ENCODE assay signal across 1 cellular context in the genomic region with DNA sequence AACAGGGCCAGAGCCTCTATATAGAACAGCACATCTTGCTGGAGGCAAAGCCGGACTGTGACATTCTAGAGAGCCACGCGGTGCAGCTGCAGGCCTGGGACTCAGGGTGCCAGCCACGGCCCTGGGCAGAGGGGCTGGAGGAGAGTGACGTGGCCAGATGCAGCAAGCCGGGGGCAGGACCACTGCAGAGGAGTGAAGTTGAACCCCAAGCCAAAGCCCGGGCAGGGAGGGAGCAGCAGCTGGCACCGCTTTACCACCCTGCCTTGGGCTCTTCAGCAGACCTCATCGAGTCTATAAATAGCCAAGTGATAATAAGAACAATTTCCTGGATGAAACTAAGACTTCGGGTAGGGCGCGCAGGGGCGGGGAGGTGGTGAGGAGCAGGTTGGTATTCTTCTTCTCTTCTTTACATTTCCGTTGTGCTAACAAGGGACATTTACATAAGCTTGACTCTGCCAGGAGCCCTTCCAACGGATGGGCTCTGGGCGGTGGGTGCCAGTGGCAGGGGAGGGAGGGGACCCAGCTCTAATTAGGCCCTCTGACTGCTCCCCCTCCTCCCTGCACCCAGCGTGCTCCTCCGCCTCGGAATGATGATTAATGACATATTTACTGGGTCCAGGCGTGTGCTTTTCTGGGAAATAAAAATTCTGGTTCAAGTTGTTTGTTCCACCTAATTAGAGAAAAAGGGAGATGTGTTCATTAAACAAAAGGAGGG.
TF ChIP-seq lines count a peak whose summit lies in the region.

No MANE protein-coding gene starts in this region.

TF ChIP-seq in WTC11, 78 proteins besides CTCF, POLR2A, EP300 and RAD21 (continued from another document):
- TF ChIP-seq, protein P1, sequence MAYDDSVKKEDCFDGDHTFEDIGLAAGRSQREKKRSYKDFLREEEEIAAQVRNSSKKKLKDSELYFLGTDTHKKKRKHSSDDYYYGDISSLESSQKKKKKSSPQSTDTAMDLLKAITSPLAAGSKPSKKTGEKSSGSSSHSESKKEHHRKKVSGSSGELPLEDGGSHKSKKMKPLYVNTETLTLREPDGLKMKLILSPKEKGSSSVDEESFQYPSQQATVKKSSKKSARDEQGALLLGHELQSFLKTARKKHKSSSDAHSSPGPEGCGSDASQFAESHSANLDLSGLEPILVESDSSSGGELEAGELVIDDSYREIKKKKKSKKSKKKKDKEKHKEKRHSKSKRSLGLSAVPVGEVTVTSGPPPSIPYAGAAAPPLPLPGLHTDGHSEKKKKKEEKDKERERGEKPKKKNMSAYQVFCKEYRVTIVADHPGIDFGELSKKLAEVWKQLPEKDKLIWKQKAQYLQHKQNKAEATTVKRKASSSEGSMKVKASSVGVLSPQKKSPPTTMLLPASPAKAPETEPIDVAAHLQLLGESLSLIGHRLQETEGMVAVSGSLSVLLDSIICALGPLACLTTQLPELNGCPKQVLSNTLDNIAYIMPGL (CRISPR knock-in tag; IDR thresholded peaks at IDR 0.05), result no peak
- TF ChIP-seq FOXJ3 (CRISPR knock-in tag; IDR thresholded peaks at IDR 0.05; ENCODE audit: borderline replicate concordance), result no peak
- TF ChIP-seq NR2C2 (CRISPR knock-in tag; IDR thresholded peaks at IDR 0.05), result no peak
- TF ChIP-seq OVOL2 (CRISPR knock-in tag; IDR thresholded peaks at IDR 0.05; ENCODE audit: borderline replicate concordance), result no peak
- TF ChIP-seq MYBL2 (CRISPR knock-in tag; IDR thresholded peaks at IDR 0.05), result no peak
- TF ChIP-seq, protein P2, sequence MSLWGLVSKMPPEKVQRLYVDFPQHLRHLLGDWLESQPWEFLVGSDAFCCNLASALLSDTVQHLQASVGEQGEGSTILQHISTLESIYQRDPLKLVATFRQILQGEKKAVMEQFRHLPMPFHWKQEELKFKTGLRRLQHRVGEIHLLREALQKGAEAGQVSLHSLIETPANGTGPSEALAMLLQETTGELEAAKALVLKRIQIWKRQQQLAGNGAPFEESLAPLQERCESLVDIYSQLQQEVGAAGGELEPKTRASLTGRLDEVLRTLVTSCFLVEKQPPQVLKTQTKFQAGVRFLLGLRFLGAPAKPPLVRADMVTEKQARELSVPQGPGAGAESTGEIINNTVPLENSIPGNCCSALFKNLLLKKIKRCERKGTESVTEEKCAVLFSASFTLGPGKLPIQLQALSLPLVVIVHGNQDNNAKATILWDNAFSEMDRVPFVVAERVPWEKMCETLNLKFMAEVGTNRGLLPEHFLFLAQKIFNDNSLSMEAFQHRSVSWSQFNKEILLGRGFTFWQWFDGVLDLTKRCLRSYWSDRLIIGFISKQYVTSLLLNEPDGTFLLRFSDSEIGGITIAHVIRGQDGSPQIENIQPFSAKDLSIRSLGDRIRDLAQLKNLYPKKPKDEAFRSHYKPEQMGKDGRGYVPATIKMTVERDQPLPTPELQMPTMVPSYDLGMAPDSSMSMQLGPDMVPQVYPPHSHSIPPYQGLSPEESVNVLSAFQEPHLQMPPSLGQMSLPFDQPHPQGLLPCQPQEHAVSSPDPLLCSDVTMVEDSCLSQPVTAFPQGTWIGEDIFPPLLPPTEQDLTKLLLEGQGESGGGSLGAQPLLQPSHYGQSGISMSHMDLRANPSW (CRISPR knock-in tag; conservative IDR thresholded peaks at IDR 0.05; ENCODE audit: low read depth), result no peak
- no peak for TF ChIP-seq MLX (CRISPR knock-in tag; IDR thresholded peaks at IDR 0.05)
- no peak for TF ChIP-seq TCF7 (CRISPR knock-in tag; IDR thresholded peaks at IDR 0.05; ENCODE audit: low read depth)
- TF ChIP-seq, protein P3, sequence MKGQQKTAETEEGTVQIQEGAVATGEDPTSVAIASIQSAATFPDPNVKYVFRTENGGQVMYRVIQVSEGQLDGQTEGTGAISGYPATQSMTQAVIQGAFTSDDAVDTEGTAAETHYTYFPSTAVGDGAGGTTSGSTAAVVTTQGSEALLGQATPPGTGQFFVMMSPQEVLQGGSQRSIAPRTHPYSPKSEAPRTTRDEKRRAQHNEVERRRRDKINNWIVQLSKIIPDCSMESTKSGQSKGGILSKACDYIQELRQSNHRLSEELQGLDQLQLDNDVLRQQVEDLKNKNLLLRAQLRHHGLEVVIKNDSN (CRISPR knock-in tag; IDR thresholded peaks at IDR 0.05), result no peak
- no peak for TF ChIP-seq ZNF219 (CRISPR knock-in tag; IDR thresholded peaks at IDR 0.05; ENCODE audit: borderline replicate concordance)
- no peak for TF ChIP-seq AR (CRISPR knock-in tag; IDR thresholded peaks at IDR 0.05)
- no peak for TF ChIP-seq MAX (CRISPR knock-in tag; IDR thresholded peaks at IDR 0.05)
- TF ChIP-seq, protein P4, sequence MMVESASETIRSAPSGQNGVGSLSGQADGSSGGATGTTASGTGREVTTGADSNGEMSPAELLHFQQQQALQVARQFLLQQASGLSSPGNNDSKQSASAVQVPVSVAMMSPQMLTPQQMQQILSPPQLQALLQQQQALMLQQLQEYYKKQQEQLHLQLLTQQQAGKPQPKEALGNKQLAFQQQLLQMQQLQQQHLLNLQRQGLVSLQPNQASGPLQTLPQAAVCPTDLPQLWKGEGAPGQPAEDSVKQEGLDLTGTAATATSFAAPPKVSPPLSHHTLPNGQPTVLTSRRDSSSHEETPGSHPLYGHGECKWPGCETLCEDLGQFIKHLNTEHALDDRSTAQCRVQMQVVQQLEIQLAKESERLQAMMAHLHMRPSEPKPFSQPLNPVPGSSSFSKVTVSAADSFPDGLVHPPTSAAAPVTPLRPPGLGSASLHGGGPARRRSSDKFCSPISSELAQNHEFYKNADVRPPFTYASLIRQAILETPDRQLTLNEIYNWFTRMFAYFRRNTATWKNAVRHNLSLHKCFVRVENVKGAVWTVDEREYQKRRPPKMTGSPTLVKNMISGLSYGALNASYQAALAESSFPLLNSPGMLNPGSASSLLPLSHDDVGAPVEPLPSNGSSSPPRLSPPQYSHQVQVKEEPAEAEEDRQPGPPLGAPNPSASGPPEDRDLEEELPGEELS (CRISPR knock-in tag; IDR thresholded peaks at IDR 0.05), result no peak
- TF ChIP-seq JUN (CRISPR knock-in tag; IDR thresholded peaks at IDR 0.05), result no peak
- no peak for TF ChIP-seq ZNF232 (CRISPR knock-in tag; IDR thresholded peaks at IDR 0.05)
